ENCODE assay signal across 11 cellular contexts in genomic region chr3:146747928-146748327, GRCh38.
DNase-seq lines count a peak whose midpoint lies in the region; TF ChIP-seq lines count a peak whose summit lies in the region.
"Had no signal": no experiment of that assay in that cellular context is flagged by ENCODE, and none has a peak within 500 bp of the region (broad histone marks: within the 10 kb centered on the region; RNA-seq: fewer than 3 reads in every experiment).

No MANE protein-coding gene starts in this region.

- peak overlapping the region; percentile 66 for H2AFZ ChIP-seq in neuronal stem cell (ENCODE audit: low read length)

- intact Hi-C loops in testis (cut with DNase I; ENCODE audit: low total_unique reads): no loop called here

- no peak overlapping the region for H2BK120ac ChIP-seq in neuronal stem cell (ENCODE audit: low read depth, low read length)

- no peaks in the 10 kb centered on the region for H3K27me3 ChIP-seq in neuronal stem cell (ENCODE audit: control insufficient read depth in 3 of 3, insufficient read depth in 3 of 3, low read depth in 1 of 3, low read length in 3 of 3)
- H3K27me3 ChIP-seq in testis: no peaks in the 10 kb centered on the region

- no peak overlapping the region for H2BK12ac ChIP-seq in neuronal stem cell (ENCODE audit: low read length)

- no peaks in the 10 kb centered on the region for H3K4me1 ChIP-seq in neuronal stem cell (ENCODE audit: control insufficient read depth in 2 of 2, insufficient read depth in 1 of 2, low read depth in 1 of 2, low read length in 2 of 2)
- no peaks in the 10 kb centered on the region for H3K4me1 ChIP-seq in testis

- no peaks in the 10 kb centered on the region for H3K36me3 ChIP-seq in neuronal stem cell (replicated peaks in 1 of 2; ENCODE audit: control insufficient read depth in 2 of 2, insufficient read depth in 2 of 2, low read length in 2 of 2)
- H3K36me3 ChIP-seq in testis (ENCODE audit: low read depth, missing control alignments): no peaks in the 10 kb centered on the region

- no peaks in the 10 kb centered on the region for H3K79me1 ChIP-seq in neuronal stem cell (ENCODE audit: low read depth, low read length)

- no peak overlapping the region for H4K91ac ChIP-seq in neuronal stem cell (ENCODE audit: low read depth, low read length, poor library complexity)

- peaks cover 0 to 2% of the 10 kb centered on the region in 2 donors for H3K9me3 ChIP-seq in neuronal stem cell (replicated peaks in 1 of 2; ENCODE audit: control insufficient read depth in 2 of 2, insufficient read depth in 1 of 2, low read depth in 1 of 2, low read length in 2 of 2)
- H3K9me3 ChIP-seq in testis: no peaks in the 10 kb centered on the region

- H2BK15ac ChIP-seq in neuronal stem cell (ENCODE audit: low read length): no peak overlapping the region

- H3K4ac ChIP-seq in neuronal stem cell (ENCODE audit: low read length): no peak overlapping the region

- DNase-seq in DMS53 (lab: John Stamatoyannopoulos, UW) (peak; percentile 40), LHCN-M2 (ENCODE audit: low read depth) (peak; percentile 85), cerebellar cortex (ENCODE audit: low spot score) (peak; percentile 79), neuronal stem cell (ENCODE audit: low spot score) (no peak), NAMALWA (ENCODE audit: low spot score) (no peak), testis (no peak), NCI-H2227 (lab: John Stamatoyannopoulos, UW; ENCODE audit: unreplicated experiment) (no peak)
- no peak for DNase-seq in activated CD4-positive, alpha-beta T cell treated with anti-CD3 and anti-CD28 coated beads for 1 hour
- DNase-seq: activated B cell treated with CpG ODN at 0.5 μM for 24 hours; central memory CD4-positive, alpha-beta T cell; NCI-H1417 treated with DMSO at 0.1 percent for 48 hours had no signal

- no peak overlapping the region for H3K14ac ChIP-seq in neuronal stem cell (ENCODE audit: low read length)

- no peak overlapping the region for H2BK5ac ChIP-seq in neuronal stem cell (ENCODE audit: low read length)

- no peak overlapping the region for H3K23ac ChIP-seq in neuronal stem cell (ENCODE audit: low read depth, low read length, poor library complexity)

- H3K4me3 ChIP-seq in neuronal stem cell (ENCODE audit: low read length in 2 of 2): no peak overlapping the region
- H3K4me3 ChIP-seq in testis: no peak overlapping the region

- TF ChIP-seq POLR2A in testis (IDR thresholded peaks at IDR 0.05): no peak

- no peak overlapping the region for H3K4me2 ChIP-seq in neuronal stem cell (ENCODE audit: insufficient read depth, low read length, poor library complexity, severe bottlenecking)

- H4K8ac ChIP-seq in neuronal stem cell (ENCODE audit: low read depth, low read length): no peak overlapping the region

- H3K18ac ChIP-seq in neuronal stem cell (ENCODE audit: low read length): no peak overlapping the region

- peak in 1 of 3 experiments; percentile 21 for TF ChIP-seq CTCF in testis (IDR thresholded peaks at IDR 0.05)

- no CpG with 5 or more reads among the region's 4 CpGs for WGBS in neuronal stem cell (ENCODE audit: extremely low coverage in 2 of 2, insufficient read length in 2 of 2, insufficient replicate concordance in 1 of 2), 2 donors
- 42 to 43% methylated on average over 4 of the region's 4 CpGs for WGBS in testis, 2 donors

- no peak overlapping the region for H3K27ac ChIP-seq in neuronal stem cell (replicated peaks; ENCODE audit: low read length)
- H3K27ac ChIP-seq in testis: no peak overlapping the region

- no peak overlapping the region for H3K9ac ChIP-seq in neuronal stem cell (ENCODE audit: low read depth, low read length, poor library complexity)

- H2AK5ac ChIP-seq in neuronal stem cell (ENCODE audit: low read depth, low read length): no peak overlapping the region

Comparison
In these comparisons a context has a peak if more than half of its experiments do, and no peak if none do; other contexts are left out.
1. DNase-seq: peak in DMS53 (single experiment), LHCN-M2 (single experiment) and cerebellar cortex (single experiment); none in neuronal stem cell (single experiment), NAMALWA (single experiment), testis (single experiment), activated CD4-positive, alpha-beta T cell treated with anti-CD3 and anti-CD28 coated beads for 1 hour (single experiment) and NCI-H2227 (single experiment).